8 cellular contexts compared by ENCODE assay signal in genomic region chr11:44861829-44862545, GRCh38.
DNase-seq lines count a peak whose midpoint lies in the region; ATAC-seq and TF ChIP-seq lines count a peak whose summit lies in the region.

No MANE protein-coding gene starts in this region.

- no peak overlapping the region for H2AFZ ChIP-seq in fibroblast of lung (ENCODE audit: low read length)
- H2AFZ ChIP-seq in osteoblast (ENCODE audit: low read length): peak overlapping the region; percentile 30

- H3K4me1 Mint-ChIP-seq in activated T-cell treated with anti-CD3 and anti-CD28 coated beads, Interleukin-2, amount 50 U/mL, for 24 hours (ENCODE audit: low read depth): peaks cover 36% of the 10 kb centered on the region

- TF ChIP-seq POLR2A in upper lobe of left lung (IDR thresholded peaks at IDR 0.05): no peak

- no peaks in the 10 kb centered on the region for H4K20me1 ChIP-seq in fibroblast of lung (ENCODE audit: control insufficient read depth, extremely low read depth, insufficient read depth, low read length)
- no peaks in the 10 kb centered on the region for H4K20me1 ChIP-seq in osteoblast (ENCODE audit: insufficient read depth, low read length)

- no peaks in the 10 kb centered on the region for H3K79me2 ChIP-seq in fibroblast of lung (ENCODE audit: control insufficient read depth, insufficient read depth, low read length)
- H3K79me2 ChIP-seq in osteoblast (ENCODE audit: insufficient read depth, low read length): no peaks in the 10 kb centered on the region

- H3K9me3 Mint-ChIP-seq in activated T-cell treated with anti-CD3 and anti-CD28 coated beads, Interleukin-2, amount 50 U/mL, for 24 hours: no peaks in the 10 kb centered on the region

- H3K27ac Mint-ChIP-seq in activated T-cell treated with anti-CD3 and anti-CD28 coated beads, Interleukin-2, amount 50 U/mL, for 24 hours: peak overlapping the region; percentile 90

- peaks cover 56% of the 10 kb centered on the region for H3K27me3 Mint-ChIP-seq in activated T-cell treated with anti-CD3 and anti-CD28 coated beads, Interleukin-2, amount 50 U/mL, for 24 hours

- peak overlapping the region; percentile 72 for H3K27ac ChIP-seq in fibroblast of lung (ENCODE audit: insufficient read depth, low read length)
- H3K27ac ChIP-seq in osteoblast (ENCODE audit: low read depth, low read length): peak overlapping the region; percentile 73
- peak overlapping the region; percentile 15 to 56 (median 42) for H3K27ac ChIP-seq in upper lobe of left lung

- ATAC-seq in HG03066 (IDR thresholded peaks at IDR 0.05; ENCODE audit: low read depth, unreplicated experiment) (peak; percentile 98), upper lobe of left lung (ENCODE audit: low FRiP score in 2 of 2) (peak; percentile 84 to 97)

- TF ChIP-seq EP300 in upper lobe of left lung (IDR thresholded peaks at IDR 0.05): no peak

- H3K9me3 ChIP-seq in fibroblast of lung (ENCODE audit: control insufficient read depth, insufficient read depth, low read depth, low read length) (no peaks in the 10 kb centered on the region), osteoblast (ENCODE audit: low read depth, low read length) (no peaks in the 10 kb centered on the region), upper lobe of left lung (no peaks in the 10 kb centered on the region)

- TF ChIP-seq CTCF in fibroblast of lung (conservative IDR thresholded peaks at IDR 0.05 in 1 of 2, IDR thresholded peaks at IDR 0.05 in 1 of 2; ENCODE audit: low read depth in 1 of 2, low read length in 2 of 2) (no peak), osteoblast (IDR thresholded peaks at IDR 0.05; ENCODE audit: extremely low read depth, low read depth, low read length) (no peak), upper lobe of left lung (IDR thresholded peaks at IDR 0.05) (no peak)

- H3K27me3 ChIP-seq in fibroblast of lung (ENCODE audit: control insufficient read depth, insufficient read depth, low read length) (peaks cover 11% of the 10 kb centered on the region), osteoblast (ENCODE audit: insufficient read depth, low read length) (no peaks in the 10 kb centered on the region), upper lobe of left lung (no peaks in the 10 kb centered on the region)

- 55 to 59% methylated on average over 13 to 19 of the region's 19 CpGs for WGBS in upper lobe of left lung, 2 donors

- H3K9ac ChIP-seq in fibroblast of lung (ENCODE audit: insufficient read depth, low read length): peak overlapping the region; percentile 63

- H3K4me3 ChIP-seq in fibroblast of lung (replicated peaks in 1 of 4; ENCODE audit: control extremely low read depth in 1 of 4, insufficient read depth in 1 of 4, low read depth in 3 of 4, low read length in 4 of 4) (no peak overlapping the region), osteoblast (ENCODE audit: insufficient read depth, low read length) (peak overlapping the region; percentile 8), upper lobe of left lung (no peak overlapping the region)

- H3K4me1 ChIP-seq in fibroblast of lung (ENCODE audit: control insufficient read depth, extremely low read depth, insufficient read depth, low read length): peaks cover 16% of the 10 kb centered on the region
- H3K4me1 ChIP-seq in osteoblast (ENCODE audit: insufficient read depth, low read length): peaks cover 22% of the 10 kb centered on the region
- H3K4me1 ChIP-seq in upper lobe of left lung: peaks cover 7 to 14% (median 11%) of the 10 kb centered on the region in 4 donors

- H3K4me2 ChIP-seq in fibroblast of lung (ENCODE audit: extremely low read depth, insufficient read depth, low read length) (peak overlapping the region; percentile 61), osteoblast (ENCODE audit: insufficient read depth, low read length) (peak overlapping the region; percentile 53)

- H3K4me3 Mint-ChIP-seq in activated T-cell treated with anti-CD3 and anti-CD28 coated beads, Interleukin-2, amount 50 U/mL, for 24 hours: no peak overlapping the region

- H3K36me3 ChIP-seq in fibroblast of lung (ENCODE audit: control insufficient read depth, insufficient read depth, low read length): no peaks in the 10 kb centered on the region
- no peaks in the 10 kb centered on the region for H3K36me3 ChIP-seq in osteoblast (ENCODE audit: insufficient read depth, low read length)
- H3K36me3 ChIP-seq in upper lobe of left lung: no peaks in the 10 kb centered on the region

- peak; percentile 87 for DNase-seq in stimulated activated naive CD4-positive, alpha-beta T cell treated with Interleukin-2 at 50 U/mL for 16 hours (lab: John Stamatoyannopoulos, UW)
- DNase-seq in stimulated activated naive CD4-positive, alpha-beta T cell (lab: John Stamatoyannopoulos, UW): no peak
- DNase-seq in OCI-M1 (lab: John Stamatoyannopoulos, UW) (peak; percentile 97), fibroblast of lung (ENCODE audit: low read depth in 2 of 2) (peak; percentile 98 to 99), osteoblast (ENCODE audit: insufficient read length, low spot score, missing footprints) (peak; percentile 100), upper lobe of left lung (peak; percentile 52 to 64)
- peak; percentile 82 for DNase-seq in activated T-cell treated with anti-CD3 and anti-CD28 coated beads, Interleukin-2, amount 50 U/mL, for 24 hours

- H3K36me3 Mint-ChIP-seq in activated T-cell treated with anti-CD3 and anti-CD28 coated beads, Interleukin-2, amount 50 U/mL, for 24 hours (ENCODE audit: low read depth): peaks cover 6% of the 10 kb centered on the region

Comparison
In these comparisons a context has a peak if more than half of its experiments do, and no peak if none do; other contexts are left out.
1. DNase-seq: peak in stimulated activated naive CD4-positive, alpha-beta T cell treated with Interleukin-2 at 50 U/mL for 16 hours (single experiment), OCI-M1 (single experiment), activated T-cell treated with anti-CD3 and anti-CD28 coated beads, Interleukin-2, amount 50 U/mL, for 24 hours (single experiment), fibroblast of lung (2 of 2), osteoblast (single experiment) and upper lobe of left lung (2 of 2); none in stimulated activated naive CD4-positive, alpha-beta T cell (0 of 6).
2. Peak in every context shown above with its lines, with median percentiles within 50 percentile points of each other: H3K27ac ChIP-seq.